In genomic region chr1:15756143-15757015, GRCh38 we compare ENCODE assay signal across 1 cellular context.
TF ChIP-seq lines count a peak whose summit lies in the region.

No MANE protein-coding gene starts in this region.

TF ChIP-seq in K562, 482 proteins besides CTCF, POLR2A, EP300 and RAD21:
- 0 out of 2 replicates have a peak, but pooled peaks have one; percentile 31 for TF ChIP-seq ZKSCAN1 (IDR thresholded peaks at IDR 0.05; ENCODE audit: low read depth, low read length)
- no peak for TF ChIP-seq HBP1 (CRISPR knock-in tag; IDR thresholded peaks at IDR 0.05)
